ENCODE assay signal across 8 cellular contexts in the genomic region with DNA sequence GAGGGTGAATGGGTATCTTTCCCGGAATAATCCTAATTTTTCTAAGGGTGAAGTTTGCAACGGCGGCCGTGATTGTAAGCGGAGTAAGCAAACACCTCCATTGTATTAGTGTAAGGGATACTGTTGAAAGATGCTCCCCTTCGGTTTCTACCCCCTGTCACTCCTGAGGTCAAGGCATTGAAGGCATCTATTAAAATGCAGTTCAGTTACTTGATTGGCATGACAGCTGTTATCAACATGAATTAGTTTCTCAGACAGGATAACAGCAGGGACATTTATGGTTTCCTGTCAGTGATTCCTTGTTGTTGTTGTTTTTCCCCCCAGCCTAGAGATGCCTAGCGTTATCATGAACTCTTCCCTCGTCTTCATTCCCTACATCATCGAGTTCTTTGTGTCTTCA. TPM values are rescaled to one million over a fixed set of nuclear protein-coding genes. Genes with fewer than 3 reads are reported as not detected.
A peak's percentile ranks its signal among the peaks of the same experiment; 100 is the strongest.
DNase-seq lines count a peak whose midpoint lies in the region; ATAC-seq and TF ChIP-seq lines count a peak whose summit lies in the region.

No MANE protein-coding gene starts in this region.

- H3K36me3 ChIP-seq in body of pancreas (replicated peaks in 1 of 2; ENCODE audit: insufficient read depth in 1 of 2, low read depth in 2 of 2), result no peaks in the 10 kb centered on the region

- peak overlapping the region in 3 of 4 donors; percentile 45 to 67 (median 65) for H3K27ac ChIP-seq in body of pancreas

- H3K4me3 ChIP-seq in AG09309 (ENCODE audit: control insufficient read depth, low read depth, low read length), result peak overlapping the region; percentile 58
- H3K4me3 ChIP-seq in body of pancreas, result peak overlapping the region; percentile 46 to 48

- no peaks in the 10 kb centered on the region for H3K9me3 ChIP-seq in body of pancreas

- H3K4me1 ChIP-seq in body of pancreas, result peaks cover 13% of the 10 kb centered on the region

- no peak for DNase-seq in AG09309 (ENCODE audit: low read depth)
- no peak for DNase-seq in body of pancreas
- DNase-seq in midbrain (lab: John Stamatoyannopoulos, UW), result peak; percentile 0
- DNase-seq in middle frontal gyrus (ENCODE audit: extremely low spot score, low spot score), result no peak
- DNase-seq in NCI-H774 (lab: John Stamatoyannopoulos, UW), result no peak
- DNase-seq in cortex of kidney (lab: John Stamatoyannopoulos, UW), result no peak

- TF ChIP-seq POLR2A in body of pancreas (IDR thresholded peaks at IDR 0.05), result no peak

- TF ChIP-seq CTCF in AG09309 (IDR thresholded peaks at IDR 0.05; ENCODE audit: control insufficient read depth, insufficient read depth, low read depth, low read length, missing control alignments), result no peak
- TF ChIP-seq CTCF in body of pancreas (IDR thresholded peaks at IDR 0.05), result no peak

- WGBS in body of pancreas, 2 donors, result 1 to 2% methylated on average over 8 to 9 of the region's 9 CpGs

- no peaks in the 10 kb centered on the region for H3K27me3 ChIP-seq in body of pancreas

- ATAC-seq in HG03095 (IDR thresholded peaks at IDR 0.05; ENCODE audit: unreplicated experiment), result peak; percentile 4
- no peak for ATAC-seq in body of pancreas
- ATAC-seq in HG03565 (IDR thresholded peaks at IDR 0.05; ENCODE audit: unreplicated experiment), result no peak

- intact Hi-C loops in body of pancreas (cut with DNase I), result no loop called here

RNA-seq across cellular contexts. Expression of a gene that starts 0.6 kb away (rescaled TPM):
- total RNA-seq in body of pancreas, result 10 to 100 TPM; 10.6 to 18.5 TPM

RNA-seq across cellular contexts. Expression of a gene that starts 45.2 kb away (rescaled TPM):
- 10 to 100 TPM in 1 of 2 donors, 1 to 10 TPM in 1; 1.8 to 15.2 TPM for total RNA-seq in body of pancreas
